Comparison of ENCODE assay signal across 1 cellular context in the genomic region with DNA sequence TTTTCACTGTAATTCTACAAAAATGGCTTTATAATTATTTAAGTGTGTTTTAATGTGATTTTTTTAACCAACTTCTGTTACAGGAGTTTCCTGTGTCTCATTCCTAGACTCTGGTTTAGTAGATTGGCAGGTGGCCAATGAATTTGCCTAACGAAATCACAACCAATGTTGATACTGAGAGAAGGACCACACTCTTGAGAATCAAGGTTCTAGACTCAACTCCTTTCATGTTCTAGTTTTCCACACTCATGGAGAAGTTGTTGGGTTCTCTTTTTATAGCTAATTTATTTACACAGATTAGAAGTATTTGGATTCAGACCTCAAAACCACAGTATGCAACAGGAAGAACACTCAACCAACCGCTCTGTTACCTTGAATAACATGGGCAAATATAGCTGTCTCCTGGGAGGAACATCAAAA.
TF ChIP-seq lines count a peak whose summit lies in the region.

No MANE protein-coding gene starts in this region.

TF ChIP-seq in IMR-90, 13 proteins besides CTCF, POLR2A, EP300 and RAD21 (continued from another document):
- TF ChIP-seq NFE2L2 (IDR thresholded peaks at IDR 0.05; ENCODE audit: low read depth, low read length) (no peak), MAFK (IDR thresholded peaks at IDR 0.05; ENCODE audit: low read depth, low read length) (no peak), BHLHE40 (IDR thresholded peaks at IDR 0.05; ENCODE audit: low read depth, low read length) (no peak), MXI1 (IDR thresholded peaks at IDR 0.05; ENCODE audit: borderline replicate concordance, low read depth, low read length) (no peak), RFX5 (IDR thresholded peaks at IDR 0.05; ENCODE audit: low read depth, low read length) (no peak), MAZ (IDR thresholded peaks at IDR 0.05; ENCODE audit: borderline replicate concordance, low read depth, low read length) (no peak), FOS (IDR thresholded peaks at IDR 0.05; ENCODE audit: low read depth, low read length) (no peak), USF2 (IDR thresholded peaks at IDR 0.05; ENCODE audit: low read depth, low read length) (no peak), CHD1 (IDR thresholded peaks at IDR 0.05; ENCODE audit: low read depth, low read length) (no peak), SMC3 (IDR thresholded peaks at IDR 0.05; ENCODE audit: low read depth, low read length) (no peak)
- TF ChIP-seq, protein P1, sequence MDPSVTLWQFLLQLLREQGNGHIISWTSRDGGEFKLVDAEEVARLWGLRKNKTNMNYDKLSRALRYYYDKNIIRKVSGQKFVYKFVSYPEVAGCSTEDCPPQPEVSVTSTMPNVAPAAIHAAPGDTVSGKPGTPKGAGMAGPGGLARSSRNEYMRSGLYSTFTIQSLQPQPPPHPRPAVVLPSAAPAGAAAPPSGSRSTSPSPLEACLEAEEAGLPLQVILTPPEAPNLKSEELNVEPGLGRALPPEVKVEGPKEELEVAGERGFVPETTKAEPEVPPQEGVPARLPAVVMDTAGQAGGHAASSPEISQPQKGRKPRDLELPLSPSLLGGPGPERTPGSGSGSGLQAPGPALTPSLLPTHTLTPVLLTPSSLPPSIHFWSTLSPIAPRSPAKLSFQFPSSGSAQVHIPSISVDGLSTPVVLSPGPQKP (IDR thresholded peaks at IDR 0.05; ENCODE audit: borderline replicate concordance, low read depth, low read length) = no peak
